Comparison of ENCODE assay signal across 13 cellular contexts in the genomic region with DNA sequence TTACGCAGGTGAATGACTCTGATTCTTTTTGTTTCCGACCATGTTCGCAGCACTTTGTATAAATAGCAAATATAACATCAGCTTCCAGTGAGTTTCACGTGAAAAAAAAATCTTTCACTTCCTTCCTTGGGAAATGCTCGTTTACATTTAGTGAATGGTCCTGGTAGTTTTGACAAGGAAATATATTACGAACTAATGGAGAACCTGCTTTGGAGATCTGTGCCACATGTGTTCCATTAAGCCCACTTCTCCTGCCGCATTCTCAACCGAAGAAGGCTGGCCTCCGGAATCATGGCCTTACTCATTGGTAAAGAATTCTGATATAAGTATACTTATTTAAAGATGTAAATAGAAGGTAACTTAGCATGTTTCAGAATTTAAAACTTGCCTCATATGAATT. TPM values are rescaled to one million over a fixed set of nuclear protein-coding genes. Genes with fewer than 3 reads are reported as not detected.
DNase-seq lines count a peak whose midpoint lies in the region; ATAC-seq and TF ChIP-seq lines count a peak whose summit lies in the region.
"Had no signal": no experiment of that assay in that cellular context is flagged by ENCODE, and none has a peak within 500 bp of the region (broad histone marks: within the 10 kb centered on the region; RNA-seq: fewer than 3 reads in every experiment).

No MANE protein-coding gene starts in this region.

- H3K36me3 Mint-ChIP-seq in T-helper 1 cell treated with Interleukin-12 subunit alpha and Interleukin-12 subunit beta and Interleukin-4 antibody, amounts not matched to agents 30 μg/mL and 1 μg/mL, for 36 hours (ENCODE audit: low read depth): peaks cover 21% of the 10 kb centered on the region
- peaks cover 4% of the 10 kb centered on the region for H3K36me3 Mint-ChIP-seq in T-helper 17 cell (ENCODE audit: low read depth)

- no peaks in the 10 kb centered on the region for H3K27me3 ChIP-seq in psoas muscle (ENCODE audit: insufficient read depth in 3 of 3, low read length in 2 of 3)

- 74 to 76% (median 75%) methylated on average over 9 of the region's 9 CpGs for WGBS in psoas muscle, 3 donors

- H3K27ac ChIP-seq in psoas muscle: peak overlapping the region; percentile 74

- DNase-seq in T-helper 1 cell: no peak
- no peak for DNase-seq in T-helper 17 cell
- DNase-seq in fibroblast of mammary gland (ENCODE audit: low read depth): no peak
- DNase-seq in psoas muscle: no peak
- no peak for DNase-seq in head of caudate nucleus
- DNase-seq: 8988T; activated CD4-positive, CD25-positive, alpha-beta regulatory T cell; effector CD8-positive, alpha-beta T cell; mucosa of descending colon; NCI-H510A treated with DMSO at 0.1 percent for 48 hours had no signal

- intact Hi-C loops in psoas muscle (cut with DNase I) (loop anchor here (10.0 kb wide), 2 partner anchors 89 to 319 kb away; a partner anchor contains a TSS), head of caudate nucleus (cut with DNase I) (loop anchor here (10.0 kb wide), 1 partner anchor 121 kb away; a partner anchor contains a TSS)

- TF ChIP-seq CTCF in fibroblast of mammary gland (conservative IDR thresholded peaks at IDR 0.05; ENCODE audit: control insufficient read depth, insufficient read depth, low read depth, low read length): no peak
- TF ChIP-seq CTCF in psoas muscle (IDR thresholded peaks at IDR 0.05): no peak

- ATAC-seq in T-helper 17 cell (no peak), psoas muscle (no peak), HG03457 (IDR thresholded peaks at IDR 0.05; ENCODE audit: unreplicated experiment) (no peak), GM18519 (IDR thresholded peaks at IDR 0.05; ENCODE audit: low FRiP score, unreplicated experiment) (no peak)
- ATAC-seq: mucosa of descending colon had no signal

- peaks cover 41% of the 10 kb centered on the region for H3K4me1 Mint-ChIP-seq in T-helper 1 cell treated with Interleukin-12 subunit alpha and Interleukin-12 subunit beta and Interleukin-4 antibody, amounts not matched to agents 30 μg/mL and 1 μg/mL, for 36 hours (ENCODE audit: low read depth)
- peaks cover 30% of the 10 kb centered on the region for H3K4me1 Mint-ChIP-seq in T-helper 17 cell

- no peaks in the 10 kb centered on the region for H3K9me3 Mint-ChIP-seq in T-helper 1 cell treated with Interleukin-12 subunit alpha and Interleukin-12 subunit beta and Interleukin-4 antibody, amounts not matched to agents 30 μg/mL and 1 μg/mL, for 36 hours

- no peaks in the 10 kb centered on the region for H3K9me3 ChIP-seq in T-helper 17 cell (ENCODE audit: control insufficient read depth, low read length, poor library complexity, severe bottlenecking)
- no peaks in the 10 kb centered on the region for H3K9me3 ChIP-seq in psoas muscle
- H3K9me3 ChIP-seq: mucosa of descending colon had no signal

- peaks cover 0 to 53% of the 10 kb centered on the region in 2 donors for H3K36me3 ChIP-seq in psoas muscle (ENCODE audit: insufficient read depth in 1 of 2, low read depth in 1 of 2)

- H3K4me3 Mint-ChIP-seq in T-helper 1 cell treated with Interleukin-12 subunit alpha and Interleukin-12 subunit beta and Interleukin-4 antibody, amounts not matched to agents 30 μg/mL and 1 μg/mL, for 36 hours: peak overlapping the region; percentile 74
- H3K4me3 Mint-ChIP-seq in T-helper 17 cell: peak overlapping the region; percentile 89

- no peaks in the 10 kb centered on the region for H3K27me3 Mint-ChIP-seq in T-helper 1 cell treated with Interleukin-12 subunit alpha and Interleukin-12 subunit beta and Interleukin-4 antibody, amounts not matched to agents 30 μg/mL and 1 μg/mL, for 36 hours (ENCODE audit: low read depth)
- no peaks in the 10 kb centered on the region for H3K27me3 Mint-ChIP-seq in T-helper 17 cell

- H3K4me3 ChIP-seq in fibroblast of mammary gland (ENCODE audit: control insufficient read depth, low read depth, low read length) (peak overlapping the region; percentile 64), psoas muscle (peak overlapping the region; percentile 94)
- H3K4me3 ChIP-seq: mucosa of descending colon had no signal

- peak overlapping the region; percentile 19 for H3K27ac Mint-ChIP-seq in T-helper 1 cell treated with Interleukin-12 subunit alpha and Interleukin-12 subunit beta and Interleukin-4 antibody, amounts not matched to agents 30 μg/mL and 1 μg/mL, for 36 hours
- H3K27ac Mint-ChIP-seq in T-helper 17 cell: no peak overlapping the region

- peaks cover 31% of the 10 kb centered on the region for H3K4me1 ChIP-seq in psoas muscle

RNA-seq across cellular contexts. Expression of a gene that starts 3.6 kb away (rescaled TPM):
- total RNA-seq in T-helper 17 cell (10 to 100 TPM; 22.8 to 28.6 TPM), psoas muscle (10 to 100 TPM in 2 of 4 donors, 1 to 10 TPM in 2; 7.6 to 13.1 (median 10.5) TPM)
- polyA plus RNA-seq in psoas muscle: 1 to 10 TPM; 3.3 to 8.6 (median 3.8) TPM

RNA-seq across cellular contexts. Expression of a gene that starts 3.9 kb away (rescaled TPM):
- 1 to 10 TPM; 5.5 to 7.9 TPM for total RNA-seq in T-helper 17 cell
- total RNA-seq in psoas muscle: 1 to 10 TPM; 3.0 to 5.0 (median 4.2) TPM
- 1 to 10 TPM; 2.6 to 3.9 (median 3.0) TPM for polyA plus RNA-seq in psoas muscle
